In the genomic region with DNA sequence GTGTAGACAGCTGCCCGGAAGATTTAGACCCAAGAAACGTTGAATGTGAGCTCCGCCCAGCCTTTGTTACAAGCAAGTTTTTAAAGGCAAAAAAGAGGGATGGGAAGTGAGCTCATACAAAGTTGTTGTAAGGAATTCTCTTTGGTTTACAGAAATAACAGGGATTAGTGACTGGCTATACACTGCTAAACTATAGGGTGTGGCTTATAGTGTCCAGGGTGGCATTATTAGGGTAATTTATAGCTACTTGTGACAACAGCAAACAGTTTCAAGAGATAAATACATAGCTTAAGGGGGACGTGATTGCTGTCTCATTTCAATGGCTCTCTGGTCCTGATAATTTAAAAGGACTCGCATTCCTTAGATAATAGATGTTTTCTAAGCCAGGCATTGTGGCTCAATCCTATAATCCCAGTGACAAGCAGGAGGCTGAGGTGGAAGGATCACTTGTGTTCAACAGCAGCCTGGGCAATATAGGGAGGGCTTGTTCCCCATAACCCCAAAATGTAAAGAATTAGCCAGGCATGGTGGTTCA, we compare ENCODE assay signal across 1 cellular context.
TF ChIP-seq lines count a peak whose summit lies in the region.

No MANE protein-coding gene starts in this region.

TF ChIP-seq in WTC11, 78 proteins besides CTCF, POLR2A, EP300 and RAD21:
- TF ChIP-seq, protein P1, sequence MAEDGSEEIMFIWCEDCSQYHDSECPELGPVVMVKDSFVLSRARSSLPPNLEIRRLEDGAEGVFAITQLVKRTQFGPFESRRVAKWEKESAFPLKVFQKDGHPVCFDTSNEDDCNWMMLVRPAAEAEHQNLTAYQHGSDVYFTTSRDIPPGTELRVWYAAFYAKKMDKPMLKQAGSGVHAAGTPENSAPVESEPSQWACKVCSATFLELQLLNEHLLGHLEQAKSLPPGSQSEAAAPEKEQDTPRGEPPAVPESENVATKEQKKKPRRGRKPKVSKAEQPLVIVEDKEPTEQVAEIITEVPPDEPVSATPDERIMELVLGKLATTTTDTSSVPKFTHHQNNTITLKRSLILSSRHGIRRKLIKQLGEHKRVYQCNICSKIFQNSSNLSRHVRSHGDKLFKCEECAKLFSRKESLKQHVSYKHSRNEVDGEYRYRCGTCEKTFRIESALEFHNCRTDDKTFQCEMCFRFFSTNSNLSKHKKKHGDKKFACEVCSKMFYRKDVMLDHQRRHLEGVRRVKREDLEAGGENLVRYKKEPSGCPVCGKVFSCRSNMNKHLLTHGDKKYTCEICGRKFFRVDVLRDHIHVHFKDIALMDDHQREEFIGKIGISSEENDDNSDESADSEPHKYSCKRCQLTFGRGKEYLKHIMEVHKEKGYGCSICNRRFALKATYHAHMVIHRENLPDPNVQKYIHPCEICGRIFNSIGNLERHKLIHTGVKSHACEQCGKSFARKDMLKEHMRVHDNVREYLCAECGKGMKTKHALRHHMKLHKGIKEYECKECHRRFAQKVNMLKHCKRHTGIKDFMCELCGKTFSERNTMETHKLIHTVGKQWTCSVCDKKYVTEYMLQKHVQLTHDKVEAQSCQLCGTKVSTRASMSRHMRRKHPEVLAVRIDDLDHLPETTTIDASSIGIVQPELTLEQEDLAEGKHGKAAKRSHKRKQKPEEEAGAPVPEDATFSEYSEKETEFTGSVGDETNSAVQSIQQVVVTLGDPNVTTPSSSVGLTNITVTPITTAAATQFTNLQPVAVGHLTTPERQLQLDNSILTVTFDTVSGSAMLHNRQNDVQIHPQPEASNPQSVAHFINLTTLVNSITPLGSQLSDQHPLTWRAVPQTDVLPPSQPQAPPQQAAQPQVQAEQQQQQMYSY (CRISPR knock-in tag; IDR thresholded peaks at IDR 0.05), result no peak
- TF ChIP-seq ZNF317 (CRISPR knock-in tag; IDR thresholded peaks at IDR 0.05; ENCODE audit: borderline replicate concordance, low read depth), result no peak
- TF ChIP-seq SOX15 (CRISPR knock-in tag; IDR thresholded peaks at IDR 0.05), result no peak
- TF ChIP-seq, protein P2, sequence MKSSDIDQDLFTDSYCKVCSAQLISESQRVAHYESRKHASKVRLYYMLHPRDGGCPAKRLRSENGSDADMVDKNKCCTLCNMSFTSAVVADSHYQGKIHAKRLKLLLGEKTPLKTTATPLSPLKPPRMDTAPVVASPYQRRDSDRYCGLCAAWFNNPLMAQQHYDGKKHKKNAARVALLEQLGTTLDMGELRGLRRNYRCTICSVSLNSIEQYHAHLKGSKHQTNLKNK (CRISPR knock-in tag; IDR thresholded peaks at IDR 0.05), result no peak
- no peak for TF ChIP-seq GTF2I (CRISPR knock-in tag; conservative IDR thresholded peaks at IDR 0.05)
- no peak for TF ChIP-seq ZNF232 (CRISPR knock-in tag; IDR thresholded peaks at IDR 0.05)
- TF ChIP-seq PRRX2 (CRISPR knock-in tag; IDR thresholded peaks at IDR 0.05), result no peak
- no peak for TF ChIP-seq ZNF416 (CRISPR knock-in tag; IDR thresholded peaks at IDR 0.05)
- TF ChIP-seq, protein P3, sequence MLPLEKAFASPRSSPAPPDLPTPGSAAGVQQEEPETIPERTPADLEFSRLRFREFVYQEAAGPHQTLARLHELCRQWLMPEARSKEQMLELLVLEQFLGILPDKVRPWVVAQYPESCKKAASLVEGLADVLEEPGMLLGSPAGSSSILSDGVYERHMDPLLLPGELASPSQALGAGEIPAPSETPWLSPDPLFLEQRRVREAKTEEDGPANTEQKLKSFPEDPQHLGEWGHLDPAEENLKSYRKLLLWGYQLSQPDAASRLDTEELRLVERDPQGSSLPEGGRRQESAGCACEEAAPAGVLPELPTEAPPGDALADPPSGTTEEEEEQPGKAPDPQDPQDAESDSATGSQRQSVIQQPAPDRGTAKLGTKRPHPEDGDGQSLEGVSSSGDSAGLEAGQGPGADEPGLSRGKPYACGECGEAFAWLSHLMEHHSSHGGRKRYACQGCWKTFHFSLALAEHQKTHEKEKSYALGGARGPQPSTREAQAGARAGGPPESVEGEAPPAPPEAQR (CRISPR knock-in tag; IDR thresholded peaks at IDR 0.05), result no peak
- TF ChIP-seq, protein P4, sequence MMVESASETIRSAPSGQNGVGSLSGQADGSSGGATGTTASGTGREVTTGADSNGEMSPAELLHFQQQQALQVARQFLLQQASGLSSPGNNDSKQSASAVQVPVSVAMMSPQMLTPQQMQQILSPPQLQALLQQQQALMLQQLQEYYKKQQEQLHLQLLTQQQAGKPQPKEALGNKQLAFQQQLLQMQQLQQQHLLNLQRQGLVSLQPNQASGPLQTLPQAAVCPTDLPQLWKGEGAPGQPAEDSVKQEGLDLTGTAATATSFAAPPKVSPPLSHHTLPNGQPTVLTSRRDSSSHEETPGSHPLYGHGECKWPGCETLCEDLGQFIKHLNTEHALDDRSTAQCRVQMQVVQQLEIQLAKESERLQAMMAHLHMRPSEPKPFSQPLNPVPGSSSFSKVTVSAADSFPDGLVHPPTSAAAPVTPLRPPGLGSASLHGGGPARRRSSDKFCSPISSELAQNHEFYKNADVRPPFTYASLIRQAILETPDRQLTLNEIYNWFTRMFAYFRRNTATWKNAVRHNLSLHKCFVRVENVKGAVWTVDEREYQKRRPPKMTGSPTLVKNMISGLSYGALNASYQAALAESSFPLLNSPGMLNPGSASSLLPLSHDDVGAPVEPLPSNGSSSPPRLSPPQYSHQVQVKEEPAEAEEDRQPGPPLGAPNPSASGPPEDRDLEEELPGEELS (CRISPR knock-in tag; IDR thresholded peaks at IDR 0.05), result no peak
